19 cellular contexts compared by ENCODE assay signal in genomic region chr7:98467570-98468312, GRCh38.
DNase-seq lines count a peak whose midpoint lies in the region; ATAC-seq and TF ChIP-seq lines count a peak whose summit lies in the region.
"Had no signal": no experiment of that assay in that cellular context is flagged by ENCODE, and none has a peak within 500 bp of the region (broad histone marks: within the 10 kb centered on the region; RNA-seq: fewer than 3 reads in every experiment).

No MANE protein-coding gene starts in this region.

- H3K27ac Mint-ChIP-seq in Caco-2 (ENCODE audit: unreplicated experiment) = no peak overlapping the region
- H3K27ac Mint-ChIP-seq: CD4-positive, CD25-positive, alpha-beta regulatory T cell had no signal

- BruUV-seq in Caco-2 (replicated peaks; lab: Mats Ljungman, UMichigan) = no TSS peak

- peaks cover 7% of the 10 kb centered on the region; the same call in 1 of the 2 replicates for H3K9me3 ChIP-seq in Caco-2
- H3K9me3 ChIP-seq: BE2C, SJSA1 had no signal

- in situ Hi-C loops in KBM-7 (cut with MboI; ENCODE audit: low pct_unique_long_range_greater_than_20kb, low sequenced_read_pairs) = no loop called here

- H3K4me1 ChIP-seq in Caco-2 = no peaks in the 10 kb centered on the region
- H3K4me1 ChIP-seq: BE2C, SJSA1 had no signal

- CTCF ChIA-PET in Caco-2 (lab: Charles Lee) = no interaction called here

- H3K4me1 Mint-ChIP-seq in Caco-2 (ENCODE audit: low read depth, unreplicated experiment) = peaks cover 5% of the 10 kb centered on the region

- POLR2A ChIA-PET in Caco-2 (lab: Charles Lee) = no interaction called here

- no peak for TF ChIP-seq CTCF in Caco-2 (IDR thresholded peaks at IDR 0.05; ENCODE audit: insufficient read depth in 1 of 2, low read depth in 1 of 2, low read length in 1 of 2, severe bottlenecking in 1 of 2, unreplicated experiment in 1 of 2)

- H3K4me3 ChIP-seq in Caco-2 (ENCODE audit: low read depth, low read length) = no peak overlapping the region
- H3K4me3 ChIP-seq: SJSA1 had no signal

- intact Hi-C loops in Caco-2 (cut with micrococcal nuclease; ENCODE audit: unreplicated experiment) = no loop called here

- H3K4me3 Mint-ChIP-seq in Caco-2 (ENCODE audit: unreplicated experiment) = no peak overlapping the region
- H3K4me3 Mint-ChIP-seq: CD4-positive, CD25-positive, alpha-beta regulatory T cell had no signal

- H3K27me3 ChIP-seq in Caco-2 (replicated peaks; ENCODE audit: control insufficient read depth, insufficient read depth, low read length) = no peaks in the 10 kb centered on the region
- H3K27me3 ChIP-seq: BE2C had no signal

- no peaks in the 10 kb centered on the region for H3K36me3 ChIP-seq in Caco-2 (ENCODE audit: control insufficient read depth, insufficient read depth, low read length)
- H3K36me3 ChIP-seq: BE2C, SJSA1 had no signal

- H3K9me3 Mint-ChIP-seq in Caco-2 (ENCODE audit: unreplicated experiment) = no peaks in the 10 kb centered on the region

- H3K27me3 Mint-ChIP-seq in Caco-2 (ENCODE audit: insufficient read depth, unreplicated experiment) = no peaks in the 10 kb centered on the region

- H3K36me3 Mint-ChIP-seq in Caco-2 (ENCODE audit: insufficient read depth, unreplicated experiment) = no peaks in the 10 kb centered on the region
- H3K36me3 Mint-ChIP-seq: CD4-positive, CD25-positive, alpha-beta regulatory T cell had no signal

- no peak for ATAC-seq in GM21786 (IDR thresholded peaks at IDR 0.05; ENCODE audit: unreplicated experiment)

- DNase-seq in NCI-H2029 (lab: John Stamatoyannopoulos, UW) (peak; percentile 30), NCI-H2029 treated with DMSO at 0.1 percent for 48 hours (lab: John Stamatoyannopoulos, UW) (no peak), KBM-7 (peak; percentile 65), RPMI8226 (peak; percentile 22), iPS-NIHi11 (ENCODE audit: low spot score) (peak; percentile 48), Caco-2 (no peak), NCI-H1417 treated with DMSO at 0.1 percent for 48 hours (lab: John Stamatoyannopoulos, UW) (no peak)
- DNase-seq: 8988T; BE2C; CD4-positive, CD25-positive, alpha-beta regulatory T cell; DMS79; IMR-90; NCI-H1436; NCI-H2081; NCI-H510A; NCI-H748 treated with DMSO at 0.1 percent for 48 hours; T-helper 2 cell had no signal

Comparison
In these comparisons a context has a peak if more than half of its experiments do, and no peak if none do; other contexts are left out.
1. DNase-seq: peak in NCI-H2029 (single experiment), KBM-7 (single experiment), RPMI8226 (single experiment) and iPS-NIHi11 (single experiment); none in NCI-H2029 treated with DMSO at 0.1 percent for 48 hours (single experiment), Caco-2 (0 of 2) and NCI-H1417 treated with DMSO at 0.1 percent for 48 hours (single experiment).